8 cellular contexts compared by ENCODE assay signal in the genomic region with DNA sequence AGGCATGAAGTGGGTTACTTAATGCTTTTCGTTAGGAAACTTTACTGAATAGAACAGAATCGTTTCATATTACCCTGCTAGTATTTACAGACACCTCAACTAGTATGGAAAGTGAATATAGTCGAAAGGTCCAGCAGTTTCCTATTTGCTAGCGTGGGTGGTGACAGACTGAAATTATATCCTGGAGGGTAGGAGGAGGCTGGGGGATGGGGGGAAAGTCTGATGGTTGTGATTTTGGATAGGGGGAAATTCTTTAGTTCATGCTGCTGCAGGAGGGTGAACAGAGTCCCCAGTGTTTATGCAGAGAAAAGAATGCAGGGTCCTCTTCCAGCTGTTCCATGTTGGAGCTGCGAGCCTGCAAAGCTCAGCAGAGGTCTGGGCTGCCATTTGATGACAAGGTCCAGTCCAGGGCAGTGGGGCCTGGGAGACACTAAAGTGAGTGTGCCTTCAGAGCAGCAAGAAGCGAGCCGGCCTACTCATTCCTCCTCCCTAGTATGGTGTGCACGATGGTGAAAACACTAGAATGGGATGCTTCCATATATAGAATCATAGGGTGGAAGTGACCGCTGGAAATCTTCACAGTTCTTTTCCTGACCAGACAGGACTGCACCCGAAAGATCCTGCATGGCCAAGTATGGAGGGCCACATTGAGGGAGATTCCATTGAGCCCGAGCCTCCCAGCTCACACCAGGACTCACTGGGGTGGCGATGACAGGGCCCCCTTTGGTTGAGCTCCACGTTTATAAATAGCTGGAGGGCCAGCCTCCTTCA. TPM values are rescaled to one million over a fixed set of nuclear protein-coding genes. Genes with fewer than 3 reads are reported as not detected.
DNase-seq lines count a peak whose midpoint lies in the region; FAIRE-seq and TF ChIP-seq lines count a peak whose summit lies in the region.

No MANE protein-coding gene starts in this region.

- peaks cover 12% of the 10 kb centered on the region for H3K36me3 Mint-ChIP-seq in activated naive CD4-positive, alpha-beta T cell treated with anti-CD3 and anti-CD28 coated beads, Interleukin-2, amount 50 U/mL, for 24 hours

- H3K36me3 ChIP-seq in urinary bladder (ENCODE audit: insufficient read depth) = no peaks in the 10 kb centered on the region

- H3K27ac ChIP-seq in coronary artery (peak overlapping the region; percentile 98), urinary bladder (ENCODE audit: low read depth) (peak overlapping the region; percentile 41)

- WGBS in urinary bladder = 24% methylated on average over 13 of the region's 13 CpGs

- no peak overlapping the region for H3K27ac Mint-ChIP-seq in activated naive CD4-positive, alpha-beta T cell treated with anti-CD3 and anti-CD28 coated beads, Interleukin-2, amount 50 U/mL, for 24 hours

- peaks cover 23% of the 10 kb centered on the region for H3K4me1 Mint-ChIP-seq in activated naive CD4-positive, alpha-beta T cell treated with anti-CD3 and anti-CD28 coated beads, Interleukin-2, amount 50 U/mL, for 24 hours

- peaks cover 6% of the 10 kb centered on the region for H3K27me3 Mint-ChIP-seq in activated naive CD4-positive, alpha-beta T cell treated with anti-CD3 and anti-CD28 coated beads, Interleukin-2, amount 50 U/mL, for 24 hours

- FAIRE-seq in RCC 7860 (lab: Jason Lieb, UNC) = no peak

- H3K4me3 Mint-ChIP-seq in activated naive CD4-positive, alpha-beta T cell treated with anti-CD3 and anti-CD28 coated beads, Interleukin-2, amount 50 U/mL, for 24 hours = peak overlapping the region; percentile 51

- no peak for TF ChIP-seq CTCF in coronary artery (IDR thresholded peaks at IDR 0.05)

- H3K4me3 ChIP-seq in coronary artery = peak overlapping the region; percentile 91
- no peak overlapping the region for H3K4me3 ChIP-seq in urinary bladder (ENCODE audit: low read depth, low read length)

- H3K9me3 Mint-ChIP-seq in activated naive CD4-positive, alpha-beta T cell treated with anti-CD3 and anti-CD28 coated beads, Interleukin-2, amount 50 U/mL, for 24 hours = peaks cover 6% of the 10 kb centered on the region

- H3K4me1 ChIP-seq in urinary bladder (ENCODE audit: insufficient read depth) = no peaks in the 10 kb centered on the region

- no peak for DNase-seq in activated naive CD4-positive, alpha-beta T cell treated with Interleukin-2 at 50 U/mL for 16 hours
- DNase-seq in coronary artery (ENCODE audit: low spot score) (peak; percentile 79), medulla oblongata (ENCODE audit: extremely low spot score) (peak; percentile 41), CD1c-positive myeloid dendritic cell (ENCODE audit: extremely low spot score) (no peak), germinal center (ENCODE audit: low spot score) (no peak), RCC 7860 (ENCODE audit: low spot score) (no peak)

RNA-seq across cellular contexts. Expression of a gene that starts 2.1 kb away (rescaled TPM):
- 58.5 TPM for total RNA-seq in urinary bladder
- 16.0 TPM for polyA plus RNA-seq in urinary bladder

RNA-seq across cellular contexts. Expression of a gene that starts 59.3 kb away (rescaled TPM):
- total RNA-seq in urinary bladder = 28.3 TPM
- polyA plus RNA-seq in urinary bladder = 17.0 TPM

Comparison
In these comparisons a context has a peak if more than half of its experiments do, and no peak if none do; other contexts are left out.
1. DNase-seq: peak in coronary artery (single experiment) and medulla oblongata (single experiment); none in activated naive CD4-positive, alpha-beta T cell treated with Interleukin-2 at 50 U/mL for 16 hours (single experiment), CD1c-positive myeloid dendritic cell (single experiment), germinal center (single experiment) and RCC 7860 (single experiment).